In the genomic region with DNA sequence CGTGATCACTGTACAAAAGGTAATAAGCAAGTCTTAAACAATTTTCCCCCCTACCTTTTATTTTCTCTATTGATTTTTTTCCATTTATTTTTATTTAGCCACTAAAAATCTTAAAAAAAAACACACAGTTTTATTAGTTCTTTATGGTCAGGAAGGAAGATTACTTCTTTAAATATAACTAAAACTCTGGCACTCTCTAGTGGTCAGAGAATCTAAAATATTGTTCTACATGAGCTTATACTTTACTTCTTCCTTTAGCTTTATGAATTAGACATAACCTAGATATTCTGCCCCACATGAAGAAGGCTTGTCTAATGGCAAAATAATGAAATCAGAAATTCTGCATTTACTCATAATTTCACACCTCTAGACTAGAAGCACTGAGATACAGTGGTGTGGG, we compare ENCODE assay signal across 10 cellular contexts.
A peak's percentile ranks its signal among the peaks of the same experiment; 100 is the strongest.
DNase-seq lines count a peak whose midpoint lies in the region; ATAC-seq and TF ChIP-seq lines count a peak whose summit lies in the region.
"Had no signal": no experiment of that assay in that cellular context is flagged by ENCODE, and none has a peak within 500 bp of the region (broad histone marks: within the 10 kb centered on the region; RNA-seq: fewer than 3 reads in every experiment).

No MANE protein-coding gene starts in this region.

- peak; percentile 58 for TF ChIP-seq CTCF in VCaP (conservative IDR thresholded peaks at IDR 0.05)
- no peak for TF ChIP-seq CTCF in liver (IDR thresholded peaks at IDR 0.05; ENCODE audit: low read depth, low read length, missing input control)

- H3K4me3 ChIP-seq in liver (ENCODE audit: low read depth in 1 of 3, low read length in 3 of 3): no peak overlapping the region

- 94% methylated on average over 1 of the region's 1 CpG for WGBS in liver

- no peaks in the 10 kb centered on the region for H3K4me1 ChIP-seq in liver (ENCODE audit: control insufficient read depth in 4 of 4, insufficient read depth in 4 of 4, low read length in 3 of 4)

- no peaks in the 10 kb centered on the region for H3K27me3 ChIP-seq in liver (ENCODE audit: control insufficient read depth in 4 of 4, insufficient read depth in 4 of 4, low read length in 3 of 4)

- peaks cover 0 to 14% (median 4%) of the 10 kb centered on the region in 4 donors for H3K36me3 ChIP-seq in liver (ENCODE audit: control insufficient read depth in 4 of 4, insufficient read depth in 3 of 4, low read depth in 1 of 4, low read length in 3 of 4)

- TF ChIP-seq RAD21 in liver (IDR thresholded peaks at IDR 0.05): peak; percentile 65

- DNase-seq in DMS53 (lab: John Stamatoyannopoulos, UW) (peak; percentile 46), KBM-7 (peak; percentile 21), sciatic nerve (ENCODE audit: low spot score) (no peak), KG1 (lab: John Stamatoyannopoulos, UW) (no peak), NCI-H1436 (lab: John Stamatoyannopoulos, UW) (no peak), T1000 (lab: John Stamatoyannopoulos, UW) (no peak)
- DNase-seq: occipital lobe had no signal

- intact Hi-C loops in sciatic nerve (cut with DNase I): no loop called here

- H3K27ac ChIP-seq in VCaP: no peak overlapping the region
- H3K27ac ChIP-seq in liver (ENCODE audit: low read depth in 1 of 2, low read length in 2 of 2): no peak overlapping the region

- H3K9me3 ChIP-seq in liver (ENCODE audit: control insufficient read depth in 4 of 4, low read length in 3 of 4): no peaks in the 10 kb centered on the region

- in situ Hi-C loops in KBM-7 (cut with MboI; ENCODE audit: low pct_unique_long_range_greater_than_20kb, low sequenced_read_pairs): loop anchor here (25.0 kb wide), 1 partner anchor 506 kb away; no protein-coding TSS in a partner anchor

- ATAC-seq in sciatic nerve: no peak
- ATAC-seq: WTC11 had no signal

- no peak overlapping the region for H3K9ac ChIP-seq in liver (ENCODE audit: low read depth in 1 of 2, low read length in 2 of 2)

TF ChIP-seq in liver, 16 proteins besides CTCF, POLR2A, EP300 and RAD21:
- no peak for TF ChIP-seq SP1 (IDR thresholded peaks at IDR 0.05)

Comparison
In these comparisons a context has a peak if more than half of its experiments do, and no peak if none do; other contexts are left out.
1. DNase-seq: peak in DMS53 (single experiment) and KBM-7 (single experiment); none in sciatic nerve (single experiment), KG1 (single experiment), NCI-H1436 (single experiment) and T1000 (single experiment).